ENCODE assay signal across 22 cellular contexts in the genomic region with DNA sequence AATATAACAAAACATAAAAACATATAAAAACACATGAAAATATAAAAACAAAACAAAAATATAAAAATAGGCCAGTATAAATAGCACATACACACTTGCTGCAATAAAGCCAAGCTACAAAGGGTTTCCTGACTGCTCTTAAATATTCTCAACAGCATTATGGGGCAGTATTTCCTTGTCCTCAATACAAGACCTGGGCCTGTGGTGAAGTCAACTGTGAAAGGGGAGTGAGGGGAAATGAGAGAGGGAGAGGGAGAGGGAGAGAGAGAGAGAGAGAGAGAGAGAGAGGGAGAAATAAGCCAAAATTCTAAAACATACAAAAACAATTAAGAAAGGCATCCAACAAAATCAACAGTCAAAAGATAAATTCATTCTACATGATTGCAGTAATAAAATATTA.
"Had no signal": no experiment of that assay in that cellular context is flagged by ENCODE, and none has a peak within 500 bp of the region (broad histone marks: within the 10 kb centered on the region; RNA-seq: fewer than 3 reads in every experiment).

No MANE protein-coding gene starts in this region.

- ATAC-seq: esophagus mucosa; gastrocnemius medialis; heart right ventricle; left cardiac atrium; left ventricle myocardium superior; naive thymus-derived CD4-positive, alpha-beta T cell had no signal

- FAIRE-seq: endometrium, kidney had no signal

- H3K9me3 ChIP-seq: gastrocnemius medialis, heart right ventricle, ovary, right atrium auricular region, sigmoid colon, suprapubic skin, thyroid gland, upper lobe of left lung, uterus had no signal

- H3K27ac ChIP-seq: gastrocnemius medialis, heart right ventricle, ovary, right atrium auricular region, sigmoid colon, suprapubic skin, thyroid gland, upper lobe of left lung, uterus had no signal

- H3K27ac Mint-ChIP-seq: naive thymus-derived CD4-positive, alpha-beta T cell had no signal

- H3K4me3 Mint-ChIP-seq: naive thymus-derived CD4-positive, alpha-beta T cell had no signal

- H3K9me3 Mint-ChIP-seq: naive thymus-derived CD4-positive, alpha-beta T cell had no signal

- H3K4me1 ChIP-seq: gastrocnemius medialis, heart right ventricle, right atrium auricular region, sigmoid colon, suprapubic skin, upper lobe of left lung, uterus had no signal

- H3K36me3 ChIP-seq: gastrocnemius medialis, heart right ventricle, ovary, right atrium auricular region, sigmoid colon, suprapubic skin, thyroid gland, upper lobe of left lung, uterus had no signal

- H3K4me3 ChIP-seq: gastrocnemius medialis, heart right ventricle, lung, ovary, right atrium auricular region, sigmoid colon, smooth muscle cell, suprapubic skin, thyroid gland, upper lobe of left lung, uterus had no signal

- H3K27me3 ChIP-seq: gastrocnemius medialis, ovary, right atrium auricular region, sigmoid colon, thyroid gland, upper lobe of left lung, uterus had no signal

- H3K4me2 ChIP-seq: smooth muscle cell had no signal

- H3K36me3 Mint-ChIP-seq: naive thymus-derived CD4-positive, alpha-beta T cell had no signal

- DNase-seq: effector memory CD4-positive, alpha-beta T cell; gastrocnemius medialis; heart right ventricle; kidney; left cardiac atrium; left ventricle myocardium superior; mesenchymal stem cell; midbrain; naive thymus-derived CD4-positive, alpha-beta T cell; ovary; sigmoid colon; stimulated activated CD4-positive, alpha-beta T cell treated with anti-CD3 and anti-CD28 coated beads, Interleukin-2, amount 100 ng/mL, for 48 hours; stimulated activated naive CD4-positive, alpha-beta T cell treated with Interleukin-2 at 50 U/mL for 16 hours; thyroid gland; upper lobe of left lung; uterus had no signal
